ENCODE assay signal across 9 cellular contexts in genomic region chr13:98543380-98544104, GRCh38. TPM values are rescaled to one million over a fixed set of nuclear protein-coding genes. Genes with fewer than 3 reads are reported as not detected.
DNase-seq lines count a peak whose midpoint lies in the region; ATAC-seq and TF ChIP-seq lines count a peak whose summit lies in the region.
"Had no signal": no experiment of that assay in that cellular context is flagged by ENCODE, and none has a peak within 500 bp of the region (broad histone marks: within the 10 kb centered on the region; RNA-seq: fewer than 3 reads in every experiment).

No MANE protein-coding gene starts in this region.

- TF ChIP-seq CTCF in OCI-LY1 (IDR thresholded peaks at IDR 0.05; ENCODE audit: low read length) = no peak

- H3K27ac Mint-ChIP-seq in stimulated activated naive CD8-positive, alpha-beta T cell treated with anti-CD3 and anti-CD28 coated beads, Interleukin-15, Interleukin-2, amounts not matched to agents 100 ng/mL and 50 ng/mL, for 24 hours = peak overlapping the region; percentile 75

- no peak overlapping the region for H3K9ac ChIP-seq in OCI-LY1 (ENCODE audit: low read length)

- H3K27me3 Mint-ChIP-seq in stimulated activated naive CD8-positive, alpha-beta T cell treated with anti-CD3 and anti-CD28 coated beads, Interleukin-15, Interleukin-2, amounts not matched to agents 100 ng/mL and 50 ng/mL, for 24 hours = no peaks in the 10 kb centered on the region

- no peaks in the 10 kb centered on the region for H3F3A ChIP-seq in OCI-LY1 (ENCODE audit: insufficient read depth, low read length)

- peaks cover 29% of the 10 kb centered on the region for H3K36me3 Mint-ChIP-seq in stimulated activated naive CD8-positive, alpha-beta T cell treated with anti-CD3 and anti-CD28 coated beads, Interleukin-15, Interleukin-2, amounts not matched to agents 100 ng/mL and 50 ng/mL, for 24 hours (ENCODE audit: low read depth)

- H3K27me3 ChIP-seq in OCI-LY1 (ENCODE audit: insufficient read depth, low read length) = no peaks in the 10 kb centered on the region

- ATAC-seq in left ventricle myocardium superior (peak; percentile 53), esophagus mucosa (no peak)
- ATAC-seq: K562 had no signal

- peak overlapping the region; percentile 75 for H3K4me3 Mint-ChIP-seq in stimulated activated naive CD8-positive, alpha-beta T cell treated with anti-CD3 and anti-CD28 coated beads, Interleukin-15, Interleukin-2, amounts not matched to agents 100 ng/mL and 50 ng/mL, for 24 hours

- H3K79me2 ChIP-seq in OCI-LY1 (ENCODE audit: insufficient read depth, low read length) = peaks cover 55% of the 10 kb centered on the region

- no peaks in the 10 kb centered on the region for H3K9me3 ChIP-seq in OCI-LY1 (ENCODE audit: low read length)

- H2AFZ ChIP-seq in OCI-LY1 (ENCODE audit: low read length) = no peak overlapping the region

- no peaks in the 10 kb centered on the region for H3K36me3 ChIP-seq in OCI-LY1 (ENCODE audit: insufficient read depth, low read length)

- H4K20me1 ChIP-seq in OCI-LY1 (ENCODE audit: insufficient read depth, low read length) = no peaks in the 10 kb centered on the region

- peak; percentile 35 for DNase-seq in activated CD4-positive, alpha-beta T cell treated with anti-CD3 and anti-CD28 coated beads for 48 hours
- DNase-seq in activated CD4-positive, alpha-beta T cell treated with anti-CD3 and anti-CD28 coated beads for 4 hours = no peak
- DNase-seq in left ventricle myocardium superior (no peak), Ammon's horn (ENCODE audit: low spot score) (no peak)
- no peak for DNase-seq in central memory CD4-positive, alpha-beta T cell

- intact Hi-C loops in left ventricle myocardium superior (cut with micrococcal nuclease) = no loop called here

- peaks cover 39% of the 10 kb centered on the region for H3K4me1 ChIP-seq in OCI-LY1 (ENCODE audit: insufficient read depth, low read length, severe bottlenecking)

- peak overlapping the region; percentile 15 for H3K4me3 ChIP-seq in OCI-LY1 (ENCODE audit: low read depth, low read length, poor library complexity, severe bottlenecking)
- H3K4me3 ChIP-seq: K562 had no signal

- H3K27ac ChIP-seq in OCI-LY1 (ENCODE audit: low read depth, low read length, poor library complexity, severe bottlenecking) = no peak overlapping the region

- H3K4me2 ChIP-seq in OCI-LY1 (ENCODE audit: low read length) = peak overlapping the region; percentile 36

- no peaks in the 10 kb centered on the region for H3K9me2 ChIP-seq in OCI-LY1 (ENCODE audit: low read depth, low read length)

- peaks cover 95% of the 10 kb centered on the region for H3K4me1 Mint-ChIP-seq in stimulated activated naive CD8-positive, alpha-beta T cell treated with anti-CD3 and anti-CD28 coated beads, Interleukin-15, Interleukin-2, amounts not matched to agents 100 ng/mL and 50 ng/mL, for 24 hours (ENCODE audit: low read depth)

- H3K9me3 Mint-ChIP-seq in stimulated activated naive CD8-positive, alpha-beta T cell treated with anti-CD3 and anti-CD28 coated beads, Interleukin-15, Interleukin-2, amounts not matched to agents 100 ng/mL and 50 ng/mL, for 24 hours = no peaks in the 10 kb centered on the region

RNA-seq across cellular contexts. Expression of gene STK24, which starts 33.4 kb away (rescaled TPM):
- total RNA-seq in left ventricle myocardium superior (71.7 TPM), esophagus mucosa (139 TPM)
